10 cellular contexts compared by ENCODE assay signal in genomic region chr3:122691195-122691594, GRCh38. TPM values are rescaled to one million over a fixed set of nuclear protein-coding genes. Genes with fewer than 3 reads are reported as not detected.
DNase-seq lines count a peak whose midpoint lies in the region; ATAC-seq, FAIRE-seq and TF ChIP-seq lines count a peak whose summit lies in the region.
"Had no signal": no experiment of that assay in that cellular context is flagged by ENCODE, and none has a peak within 500 bp of the region (broad histone marks: within the 10 kb centered on the region; RNA-seq: fewer than 3 reads in every experiment).

No MANE protein-coding gene starts in this region.

- H3K36me3 ChIP-seq in kidney (ENCODE audit: control insufficient read depth in 1 of 2, insufficient read depth in 2 of 2, low read length in 2 of 2) (peaks cover 22 to 28% of the 10 kb centered on the region in 2 donors), A673 (ENCODE audit: insufficient read depth, low read length, poor library complexity, severe bottlenecking) (peaks cover 6% of the 10 kb centered on the region)

- no peak overlapping the region for H3K9ac ChIP-seq in kidney (ENCODE audit: low read length in 2 of 2)

- POLR2A ChIA-PET in A673 (lab: Charles Lee; ENCODE audit: low non-redundant PET): no interaction called here

- no peaks in the 10 kb centered on the region for H3K27me3 ChIP-seq in A673 (replicated peaks; ENCODE audit: insufficient read depth, low read depth, low read length, poor library complexity)

- H3K36me3 Mint-ChIP-seq in memory B cell: peaks cover 54% of the 10 kb centered on the region
- H3K36me3 Mint-ChIP-seq in glutamatergic neuron (ENCODE audit: unreplicated experiment): no peaks in the 10 kb centered on the region

- no peaks in the 10 kb centered on the region for H3K9me3 ChIP-seq in kidney (ENCODE audit: control insufficient read depth in 1 of 2, low read length in 2 of 2)
- no peaks in the 10 kb centered on the region for H3K9me3 ChIP-seq in A673 (ENCODE audit: low read depth, low read length, poor library complexity, severe bottlenecking)

- H3K4me1 Mint-ChIP-seq in memory B cell (peaks cover 50% of the 10 kb centered on the region), glutamatergic neuron (ENCODE audit: low read depth, unreplicated experiment) (no peaks in the 10 kb centered on the region)

- ATAC-seq in GM18517 (IDR thresholded peaks at IDR 0.05; ENCODE audit: unreplicated experiment) (peak; percentile 56), HG02642 (IDR thresholded peaks at IDR 0.05; ENCODE audit: poor library complexity, unreplicated experiment) (peak; percentile 76), memory B cell (ENCODE audit: low read depth) (no peak), HG02763 (IDR thresholded peaks at IDR 0.05; ENCODE audit: unreplicated experiment) (no peak)

- intact Hi-C loops in kidney (cut with DNase I): no loop called here
- intact Hi-C loops in A673 (cut with micrococcal nuclease; ENCODE audit: unreplicated experiment): no loop called here

- no peaks in the 10 kb centered on the region for H3K27me3 Mint-ChIP-seq in memory B cell
- no peaks in the 10 kb centered on the region for H3K27me3 Mint-ChIP-seq in glutamatergic neuron (ENCODE audit: unreplicated experiment)

- no peak overlapping the region for H3K4me3 ChIP-seq in kidney (ENCODE audit: low read length in 2 of 2)
- H3K4me3 ChIP-seq in A673 (ENCODE audit: low read depth, low read length, poor library complexity, severe bottlenecking): no peak overlapping the region

- H3K27ac ChIP-seq in kidney (ENCODE audit: low read depth in 2 of 2, low read length in 2 of 2): no peak overlapping the region
- H3K27ac ChIP-seq in A673 (ENCODE audit: low read depth, low read length, poor library complexity, severe bottlenecking): no peak overlapping the region

- no peak overlapping the region for H3K4me3 Mint-ChIP-seq in memory B cell
- H3K4me3 Mint-ChIP-seq in glutamatergic neuron (ENCODE audit: unreplicated experiment): no peak overlapping the region

- TF ChIP-seq CTCF in glutamatergic neuron (IDR thresholded peaks at IDR 0.05; ENCODE audit: partially characterized antibody, unreplicated experiment) (no peak), kidney (IDR thresholded peaks at IDR 0.05; ENCODE audit: borderline replicate concordance, extremely low read depth, insufficient read depth) (no peak), A673 (conservative IDR thresholded peaks at IDR 0.05; ENCODE audit: low read depth, low read length) (no peak)

- no peak for FAIRE-seq in kidney (lab: Jason Lieb, UNC)

- H3K27ac Mint-ChIP-seq in memory B cell (peak overlapping the region; percentile 89), glutamatergic neuron (ENCODE audit: unreplicated experiment) (no peak overlapping the region)

- CTCF ChIA-PET in A673 (lab: Charles Lee): no interaction called here

- H3K9me3 Mint-ChIP-seq in memory B cell: no peaks in the 10 kb centered on the region
- no peaks in the 10 kb centered on the region for H3K9me3 Mint-ChIP-seq in glutamatergic neuron (ENCODE audit: unreplicated experiment)

- H3K4me1 ChIP-seq in kidney (ENCODE audit: control insufficient read depth in 1 of 2, insufficient read depth in 1 of 2, low read depth in 1 of 2, low read length in 2 of 2) (no peaks in the 10 kb centered on the region), A673 (ENCODE audit: insufficient read depth, low read length, poor library complexity, severe bottlenecking) (no peaks in the 10 kb centered on the region)

- no TSS peak for BruUV-seq in A673 (replicated peaks; lab: Mats Ljungman, UMichigan)

- DNase-seq in RKO (ENCODE audit: low spot score) (peak; percentile 63), memory B cell (ENCODE audit: low spot score in 2 of 2) (no peak), glutamatergic neuron (no peak), kidney (no peak), A673 (ENCODE audit: low spot score) (no peak)
- DNase-seq: activated CD4-positive, alpha-beta T cell treated with anti-CD3 and anti-CD28 coated beads, Interleukin-2, amount 50 U/mL, for 48 hours; cortex of kidney had no signal

RNA-seq across cellular contexts. Expression of gene PARP14, which starts 10.6 kb away (rescaled TPM):
- total RNA-seq in glutamatergic neuron (ENCODE audit: unreplicated experiment): 0.05 TPM
- total RNA-seq in kidney: 64.0 TPM
- 14.9 TPM for polyA plus RNA-seq in kidney (ENCODE audit: insufficient read depth, low read depth, low replicate concordance)
- total RNA-seq in A673 (2021): 22.8 and 25.9 TPM in 2 replicates

Comparison
In these comparisons a context has a peak if more than half of its experiments do, and no peak if none do; other contexts are left out.
1. ATAC-seq: peak in GM18517 (single experiment) and HG02642 (single experiment); none in memory B cell (single experiment) and HG02763 (single experiment).
2. RNA of gene PARP14, which starts 10.6 kb away (total RNA-seq): 64.0 TPM in kidney (single experiment) and 22.8 to 25.9 TPM in A673; 0.05 TPM in glutamatergic neuron (single experiment); every median in the first group is over 10 times any median in the second.